Comparison of ENCODE assay signal across 1 cellular context in genomic region chr10:97632949-97633884, GRCh38.
A peak's percentile ranks its signal among the peaks of the same experiment; 100 is the strongest.
TF ChIP-seq lines count a peak whose summit lies in the region.

MORN4 (minus strand) TSS chr10:97633500; CDS start chr10:97619653, 13,847 bp downstream.

TF ChIP-seq in HEK293, 187 proteins besides CTCF, POLR2A, EP300 and RAD21 (continued from another document and continues in another):
- TF ChIP-seq ZNF280C (tag by site-specific recombination; IDR thresholded peaks at IDR 0.05) (no peak), ZNF140 (tag by site-specific recombination; IDR thresholded peaks at IDR 0.05) (no peak), ZNF544 (tag by site-specific recombination; IDR thresholded peaks at IDR 0.05) (no peak), SETDB1 (IDR thresholded peaks at IDR 0.05; ENCODE audit: insufficient read length, low read length) (no peak), ZNF266 (tag by site-specific recombination; IDR thresholded peaks at IDR 0.05; ENCODE audit: low read depth) (no peak), BCL11A (tag by site-specific recombination; IDR thresholded peaks at IDR 0.05; ENCODE audit: low read depth) (no peak), PRDM1 (tag by site-specific recombination; IDR thresholded peaks at IDR 0.05) (0 out of 2 replicates have a peak, but pooled peaks have one; percentile 43), ZNF335 (tag by site-specific recombination; conservative IDR thresholded peaks at IDR 0.05) (peak; percentile 88), ZNF514 (tag by site-specific recombination; IDR thresholded peaks at IDR 0.05) (no peak), ZNF707 (tag by site-specific recombination; IDR thresholded peaks at IDR 0.05) (no peak), KLF8 (tag by site-specific recombination; IDR thresholded peaks at IDR 0.05) (peak; percentile 75; the same call in 1 of the 2 replicates), GFI1B (tag by site-specific recombination; IDR thresholded peaks at IDR 0.05) (no peak), ZNF274 (IDR thresholded peaks at IDR 0.05; ENCODE audit: low read length) (no peak), ZNF274 (tag by site-specific recombination; IDR thresholded peaks at IDR 0.05; ENCODE audit: borderline replicate concordance) (no peak), EGR2 (tag by site-specific recombination; IDR thresholded peaks at IDR 0.05; ENCODE audit: low read depth) (no peak), ATF2 (tag by site-specific recombination; IDR thresholded peaks at IDR 0.05; ENCODE audit: low read depth) (no peak), ZNF394 (tag by site-specific recombination; IDR thresholded peaks at IDR 0.05; ENCODE audit: borderline replicate concordance) (peak; percentile 28; the same call in 1 of the 2 replicates), FEZF1 (tag by site-specific recombination; IDR thresholded peaks at IDR 0.05) (no peak), ZBTB8A (tag by site-specific recombination; IDR thresholded peaks at IDR 0.05) (peak; percentile 56), ZNF610 (tag by site-specific recombination; IDR thresholded peaks at IDR 0.05; ENCODE audit: borderline replicate concordance) (no peak), PRDM2 (tag by site-specific recombination; IDR thresholded peaks at IDR 0.05; ENCODE audit: borderline replicate concordance) (no peak), ZFP41 (tag by site-specific recombination; IDR thresholded peaks at IDR 0.05; ENCODE audit: borderline replicate concordance) (no peak), ZNF148 (tag by site-specific recombination; IDR thresholded peaks at IDR 0.05; ENCODE audit: borderline replicate concordance) (no peak), ZNF623 (tag by site-specific recombination; IDR thresholded peaks at IDR 0.05) (no peak), ZNF596 (tag by site-specific recombination; IDR thresholded peaks at IDR 0.05) (no peak), ZNF248 (tag by site-specific recombination; IDR thresholded peaks at IDR 0.05) (no peak), ZNF121 (tag by site-specific recombination; IDR thresholded peaks at IDR 0.05) (no peak), KLF16 (tag by site-specific recombination; IDR thresholded peaks at IDR 0.05) (peak; percentile 89), ZBTB48 (tag by site-specific recombination; IDR thresholded peaks at IDR 0.05) (no peak; the same call in 1 of the 2 replicates), ZNF48 (tag by site-specific recombination; IDR thresholded peaks at IDR 0.05) (no peak)
- TF ChIP-seq, protein P1, sequence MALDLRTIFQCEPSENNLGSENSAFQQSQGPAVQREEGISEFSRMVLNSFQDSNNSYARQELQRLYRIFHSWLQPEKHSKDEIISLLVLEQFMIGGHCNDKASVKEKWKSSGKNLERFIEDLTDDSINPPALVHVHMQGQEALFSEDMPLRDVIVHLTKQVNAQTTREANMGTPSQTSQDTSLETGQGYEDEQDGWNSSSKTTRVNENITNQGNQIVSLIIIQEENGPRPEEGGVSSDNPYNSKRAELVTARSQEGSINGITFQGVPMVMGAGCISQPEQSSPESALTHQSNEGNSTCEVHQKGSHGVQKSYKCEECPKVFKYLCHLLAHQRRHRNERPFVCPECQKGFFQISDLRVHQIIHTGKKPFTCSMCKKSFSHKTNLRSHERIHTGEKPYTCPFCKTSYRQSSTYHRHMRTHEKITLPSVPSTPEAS (tag by site-specific recombination; IDR thresholded peaks at IDR 0.05): peak; percentile 42; the same call in 1 of the 2 replicates
- TF ChIP-seq, protein P2, sequence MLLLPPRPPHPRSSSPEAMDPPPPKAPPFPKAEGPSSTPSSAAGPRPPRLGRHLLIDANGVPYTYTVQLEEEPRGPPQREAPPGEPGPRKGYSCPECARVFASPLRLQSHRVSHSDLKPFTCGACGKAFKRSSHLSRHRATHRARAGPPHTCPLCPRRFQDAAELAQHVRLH (tag by site-specific recombination; IDR thresholded peaks at IDR 0.05): peak; percentile 95
- TF ChIP-seq, protein P3, sequence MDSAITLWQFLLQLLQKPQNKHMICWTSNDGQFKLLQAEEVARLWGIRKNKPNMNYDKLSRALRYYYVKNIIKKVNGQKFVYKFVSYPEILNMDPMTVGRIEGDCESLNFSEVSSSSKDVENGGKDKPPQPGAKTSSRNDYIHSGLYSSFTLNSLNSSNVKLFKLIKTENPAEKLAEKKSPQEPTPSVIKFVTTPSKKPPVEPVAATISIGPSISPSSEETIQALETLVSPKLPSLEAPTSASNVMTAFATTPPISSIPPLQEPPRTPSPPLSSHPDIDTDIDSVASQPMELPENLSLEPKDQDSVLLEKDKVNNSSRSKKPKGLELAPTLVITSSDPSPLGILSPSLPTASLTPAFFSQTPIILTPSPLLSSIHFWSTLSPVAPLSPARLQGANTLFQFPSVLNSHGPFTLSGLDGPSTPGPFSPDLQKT (IDR thresholded peaks at IDR 0.05; ENCODE audit: borderline replicate concordance, low read depth, low read length): no peak
- TF ChIP-seq, protein P4, sequence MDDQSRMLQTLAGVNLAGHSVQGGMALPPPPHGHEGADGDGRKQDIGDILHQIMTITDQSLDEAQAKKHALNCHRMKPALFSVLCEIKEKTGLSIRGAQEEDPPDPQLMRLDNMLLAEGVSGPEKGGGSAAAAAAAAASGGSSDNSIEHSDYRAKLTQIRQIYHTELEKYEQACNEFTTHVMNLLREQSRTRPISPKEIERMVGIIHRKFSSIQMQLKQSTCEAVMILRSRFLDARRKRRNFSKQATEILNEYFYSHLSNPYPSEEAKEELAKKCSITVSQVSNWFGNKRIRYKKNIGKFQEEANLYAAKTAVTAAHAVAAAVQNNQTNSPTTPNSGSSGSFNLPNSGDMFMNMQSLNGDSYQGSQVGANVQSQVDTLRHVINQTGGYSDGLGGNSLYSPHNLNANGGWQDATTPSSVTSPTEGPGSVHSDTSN (CRISPR knock-in tag; IDR thresholded peaks at IDR 0.05): no peak
- TF ChIP-seq, protein P5, sequence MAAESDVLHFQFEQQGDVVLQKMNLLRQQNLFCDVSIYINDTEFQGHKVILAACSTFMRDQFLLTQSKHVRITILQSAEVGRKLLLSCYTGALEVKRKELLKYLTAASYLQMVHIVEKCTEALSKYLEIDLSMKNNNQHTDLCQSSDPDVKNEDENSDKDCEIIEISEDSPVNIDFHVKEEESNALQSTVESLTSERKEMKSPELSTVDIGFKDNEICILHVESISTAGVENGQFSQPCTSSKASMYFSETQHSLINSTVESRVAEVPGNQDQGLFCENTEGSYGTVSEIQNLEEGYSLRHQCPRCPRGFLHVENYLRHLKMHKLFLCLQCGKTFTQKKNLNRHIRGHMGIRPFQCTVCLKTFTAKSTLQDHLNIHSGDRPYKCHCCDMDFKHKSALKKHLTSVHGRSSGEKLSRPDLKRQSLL (tag by site-specific recombination; IDR thresholded peaks at IDR 0.05): no peak
- TF ChIP-seq, protein P6, sequence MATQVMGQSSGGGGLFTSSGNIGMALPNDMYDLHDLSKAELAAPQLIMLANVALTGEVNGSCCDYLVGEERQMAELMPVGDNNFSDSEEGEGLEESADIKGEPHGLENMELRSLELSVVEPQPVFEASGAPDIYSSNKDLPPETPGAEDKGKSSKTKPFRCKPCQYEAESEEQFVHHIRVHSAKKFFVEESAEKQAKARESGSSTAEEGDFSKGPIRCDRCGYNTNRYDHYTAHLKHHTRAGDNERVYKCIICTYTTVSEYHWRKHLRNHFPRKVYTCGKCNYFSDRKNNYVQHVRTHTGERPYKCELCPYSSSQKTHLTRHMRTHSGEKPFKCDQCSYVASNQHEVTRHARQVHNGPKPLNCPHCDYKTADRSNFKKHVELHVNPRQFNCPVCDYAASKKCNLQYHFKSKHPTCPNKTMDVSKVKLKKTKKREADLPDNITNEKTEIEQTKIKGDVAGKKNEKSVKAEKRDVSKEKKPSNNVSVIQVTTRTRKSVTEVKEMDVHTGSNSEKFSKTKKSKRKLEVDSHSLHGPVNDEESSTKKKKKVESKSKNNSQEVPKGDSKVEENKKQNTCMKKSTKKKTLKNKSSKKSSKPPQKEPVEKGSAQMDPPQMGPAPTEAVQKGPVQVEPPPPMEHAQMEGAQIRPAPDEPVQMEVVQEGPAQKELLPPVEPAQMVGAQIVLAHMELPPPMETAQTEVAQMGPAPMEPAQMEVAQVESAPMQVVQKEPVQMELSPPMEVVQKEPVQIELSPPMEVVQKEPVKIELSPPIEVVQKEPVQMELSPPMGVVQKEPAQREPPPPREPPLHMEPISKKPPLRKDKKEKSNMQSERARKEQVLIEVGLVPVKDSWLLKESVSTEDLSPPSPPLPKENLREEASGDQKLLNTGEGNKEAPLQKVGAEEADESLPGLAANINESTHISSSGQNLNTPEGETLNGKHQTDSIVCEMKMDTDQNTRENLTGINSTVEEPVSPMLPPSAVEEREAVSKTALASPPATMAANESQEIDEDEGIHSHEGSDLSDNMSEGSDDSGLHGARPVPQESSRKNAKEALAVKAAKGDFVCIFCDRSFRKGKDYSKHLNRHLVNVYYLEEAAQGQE (tag by site-specific recombination; IDR thresholded peaks at IDR 0.05): 0 out of 2 replicates have a peak, but pooled peaks have one; percentile 47
